Comparison of ENCODE assay signal across 30 cellular contexts in the genomic region with DNA sequence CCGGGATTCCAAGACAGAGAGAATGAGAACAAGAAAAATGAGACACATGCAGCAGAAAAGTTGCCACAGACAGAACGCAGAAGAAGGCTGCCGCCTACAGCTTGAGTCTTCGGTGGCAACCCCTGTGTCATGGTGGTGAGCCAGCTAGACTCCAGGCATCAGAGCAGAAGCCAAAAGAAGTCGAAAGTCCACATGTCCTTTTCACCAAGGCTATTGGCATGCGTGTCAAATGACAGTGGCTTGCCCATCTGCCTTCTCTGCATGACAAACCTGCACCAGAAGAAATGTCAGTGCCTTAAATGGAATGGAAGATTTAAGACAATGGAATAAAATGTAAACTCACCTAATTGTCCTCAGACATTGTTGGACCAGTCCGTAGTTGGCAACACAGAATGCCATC.
"Had no signal": no experiment of that assay in that cellular context is flagged by ENCODE, and none has a peak within 500 bp of the region (broad histone marks: within the 10 kb centered on the region; RNA-seq: fewer than 3 reads in every experiment).

No MANE protein-coding gene starts in this region.

- H3K27ac ChIP-seq: ascending aorta, breast epithelium, coronary artery, dorsolateral prefrontal cortex, VCaP had no signal

- H3K4me3 ChIP-seq: ascending aorta, breast epithelium, coronary artery, dorsolateral prefrontal cortex had no signal

- ATAC-seq: activated naive CD4-positive, alpha-beta T cell treated with anti-CD3 and anti-CD28 coated beads, Interleukin-2, amount 50 U/mL, for 72 hours; activated T-cell treated with anti-CD3 and anti-CD28 coated beads, Interleukin-2, amount 50 U/mL, for 72 hours; esophagus mucosa; WTC11 had no signal

- H3K9me3 Mint-ChIP-seq: activated CD4-positive, alpha-beta memory T cell treated with anti-CD3 and anti-CD28 coated beads, Interleukin-2, amount 10 ng/mL, durations not matched to agents 7 days and 5 days; activated CD4-positive, alpha-beta T cell treated with anti-CD3 and anti-CD28 coated beads, Interleukin-2, amount 10 ng/mL, durations not matched to agents 7 days and 5 days; brain; central memory CD8-positive, alpha-beta T cell; dendritic cell treated with granulocyte-macrophage colony-stimulating factor and Interleukin-4, amounts not matched to agents 40 ng/mL and 50 ng/mL, for 4 days; endodermal cell had no signal

- H3K27me3 Mint-ChIP-seq: activated CD4-positive, alpha-beta memory T cell treated with anti-CD3 and anti-CD28 coated beads, Interleukin-2, amount 10 ng/mL, durations not matched to agents 7 days and 5 days; activated CD4-positive, alpha-beta T cell treated with anti-CD3 and anti-CD28 coated beads, Interleukin-2, amount 10 ng/mL, durations not matched to agents 7 days and 5 days; activated naive CD4-positive, alpha-beta T cell treated with anti-CD3 and anti-CD28 coated beads, Interleukin-2, amount 10 ng/mL, durations not matched to agents 7 days and 5 days; activated naive CD8-positive, alpha-beta T cell treated with anti-CD3 and anti-CD28 coated beads, Interleukin-2, amount 10 ng/mL, durations not matched to agents 7 days and 5 days; activated T-cell treated with anti-CD3 and anti-CD28 coated beads, Interleukin-2, amount 50 U/mL, for 24 hours; central memory CD8-positive, alpha-beta T cell; dendritic cell treated with granulocyte-macrophage colony-stimulating factor and Interleukin-4, amounts not matched to agents 40 ng/mL and 50 ng/mL, for 4 days had no signal

- H3K27ac Mint-ChIP-seq: activated CD4-positive, alpha-beta memory T cell treated with anti-CD3 and anti-CD28 coated beads, Interleukin-2, amount 10 ng/mL, durations not matched to agents 7 days and 5 days; activated CD4-positive, alpha-beta T cell treated with anti-CD3 and anti-CD28 coated beads, Interleukin-2, amount 10 ng/mL, durations not matched to agents 7 days and 5 days; activated naive CD4-positive, alpha-beta T cell treated with anti-CD3 and anti-CD28 coated beads, Interleukin-2, amount 10 ng/mL, durations not matched to agents 7 days and 5 days; activated naive CD4-positive, alpha-beta T cell treated with anti-CD3 and anti-CD28 coated beads, Interleukin-2, amount 50 U/mL, for 72 hours; activated naive CD8-positive, alpha-beta T cell treated with anti-CD3 and anti-CD28 coated beads, Interleukin-2, amount 10 ng/mL, durations not matched to agents 7 days and 5 days; activated T-cell treated with anti-CD3 and anti-CD28 coated beads, Interleukin-2, amount 50 U/mL, for 24 hours; activated T-cell treated with anti-CD3 and anti-CD28 coated beads, Interleukin-2, amount 50 U/mL, for 72 hours; brain; dendritic cell treated with granulocyte-macrophage colony-stimulating factor and Interleukin-4, amounts not matched to agents 40 ng/mL and 50 ng/mL, for 4 days; endodermal cell; WTC11 had no signal

- H3K9me3 ChIP-seq: ascending aorta, breast epithelium had no signal

- DNase-seq: activated CD4-positive, alpha-beta memory T cell treated with anti-CD3 and anti-CD28 coated beads, Interleukin-2, amount 10 ng/mL, durations not matched to agents 7 days and 5 days; activated CD4-positive, alpha-beta T cell treated with anti-CD3 and anti-CD28 coated beads for 1 hour; activated CD4-positive, alpha-beta T cell treated with anti-CD3 and anti-CD28 coated beads for 4 hours; activated CD4-positive, alpha-beta T cell treated with anti-CD3 and anti-CD28 coated beads, Interleukin-2, amount 10 ng/mL, durations not matched to agents 7 days and 5 days; activated CD4-positive, alpha-beta T cell treated with anti-CD3 and anti-CD28 coated beads, Interleukin-2, amount 50 U/mL, for 4 hours; activated CD8-positive, alpha-beta memory T cell treated with anti-CD3 and anti-CD28 coated beads, Interleukin-2, amount 50 U/mL, for 48 hours; activated gamma-delta T cell; activated naive CD4-positive, alpha-beta T cell; activated naive CD4-positive, alpha-beta T cell treated with anti-CD3 and anti-CD28 coated beads, Interleukin-2, amount 10 ng/mL, durations not matched to agents 7 days and 5 days; activated naive CD8-positive, alpha-beta T cell treated with anti-CD3 and anti-CD28 coated beads, Interleukin-2, amount 10 ng/mL, durations not matched to agents 7 days and 5 days; activated T-cell treated with anti-CD3 and anti-CD28 coated beads for 4 hours; activated T-cell treated with anti-CD3 and anti-CD28 coated beads, Interleukin-2, amount 50 U/mL, for 24 hours; activated T-cell treated with anti-CD3 and anti-CD28 coated beads, Interleukin-2, amount 50 U/mL, for 72 hours; effector memory CD4-positive, alpha-beta T cell; endodermal cell; foreskin fibroblast; head of caudate nucleus; T-helper 2 cell had no signal

- H3K36me3 Mint-ChIP-seq: activated naive CD4-positive, alpha-beta T cell treated with anti-CD3 and anti-CD28 coated beads, Interleukin-2, amount 10 ng/mL, durations not matched to agents 7 days and 5 days; activated naive CD4-positive, alpha-beta T cell treated with anti-CD3 and anti-CD28 coated beads, Interleukin-2, amount 50 U/mL, for 72 hours; activated naive CD8-positive, alpha-beta T cell treated with anti-CD3 and anti-CD28 coated beads, Interleukin-2, amount 10 ng/mL, durations not matched to agents 7 days and 5 days; brain; WTC11 had no signal

- H3K4me1 ChIP-seq: ascending aorta, breast epithelium had no signal

- H3K4me1 Mint-ChIP-seq: activated CD4-positive, alpha-beta memory T cell treated with anti-CD3 and anti-CD28 coated beads, Interleukin-2, amount 10 ng/mL, durations not matched to agents 7 days and 5 days; activated CD4-positive, alpha-beta T cell treated with anti-CD3 and anti-CD28 coated beads, Interleukin-2, amount 10 ng/mL, durations not matched to agents 7 days and 5 days; activated naive CD4-positive, alpha-beta T cell treated with anti-CD3 and anti-CD28 coated beads, Interleukin-2, amount 10 ng/mL, durations not matched to agents 7 days and 5 days; activated naive CD8-positive, alpha-beta T cell treated with anti-CD3 and anti-CD28 coated beads, Interleukin-2, amount 10 ng/mL, durations not matched to agents 7 days and 5 days; brain; central memory CD8-positive, alpha-beta T cell had no signal

- FAIRE-seq: frontal cortex had no signal

- H3K27me3 ChIP-seq: ascending aorta, breast epithelium had no signal

- H3K36me3 ChIP-seq: ascending aorta, breast epithelium had no signal

- H3K4me3 Mint-ChIP-seq: activated CD4-positive, alpha-beta memory T cell treated with anti-CD3 and anti-CD28 coated beads, Interleukin-2, amount 10 ng/mL, durations not matched to agents 7 days and 5 days; activated CD4-positive, alpha-beta T cell treated with anti-CD3 and anti-CD28 coated beads, Interleukin-2, amount 10 ng/mL, durations not matched to agents 7 days and 5 days; activated naive CD4-positive, alpha-beta T cell treated with anti-CD3 and anti-CD28 coated beads, Interleukin-2, amount 10 ng/mL, durations not matched to agents 7 days and 5 days; activated naive CD8-positive, alpha-beta T cell treated with anti-CD3 and anti-CD28 coated beads, Interleukin-2, amount 10 ng/mL, durations not matched to agents 7 days and 5 days; activated T-cell treated with anti-CD3 and anti-CD28 coated beads, Interleukin-2, amount 50 U/mL, for 24 hours; activated T-cell treated with anti-CD3 and anti-CD28 coated beads, Interleukin-2, amount 50 U/mL, for 72 hours; brain; central memory CD8-positive, alpha-beta T cell; dendritic cell treated with granulocyte-macrophage colony-stimulating factor and Interleukin-4, amounts not matched to agents 40 ng/mL and 50 ng/mL, for 4 days; endodermal cell; WTC11 had no signal
